2 cellular contexts compared by ENCODE assay signal in the genomic region with DNA sequence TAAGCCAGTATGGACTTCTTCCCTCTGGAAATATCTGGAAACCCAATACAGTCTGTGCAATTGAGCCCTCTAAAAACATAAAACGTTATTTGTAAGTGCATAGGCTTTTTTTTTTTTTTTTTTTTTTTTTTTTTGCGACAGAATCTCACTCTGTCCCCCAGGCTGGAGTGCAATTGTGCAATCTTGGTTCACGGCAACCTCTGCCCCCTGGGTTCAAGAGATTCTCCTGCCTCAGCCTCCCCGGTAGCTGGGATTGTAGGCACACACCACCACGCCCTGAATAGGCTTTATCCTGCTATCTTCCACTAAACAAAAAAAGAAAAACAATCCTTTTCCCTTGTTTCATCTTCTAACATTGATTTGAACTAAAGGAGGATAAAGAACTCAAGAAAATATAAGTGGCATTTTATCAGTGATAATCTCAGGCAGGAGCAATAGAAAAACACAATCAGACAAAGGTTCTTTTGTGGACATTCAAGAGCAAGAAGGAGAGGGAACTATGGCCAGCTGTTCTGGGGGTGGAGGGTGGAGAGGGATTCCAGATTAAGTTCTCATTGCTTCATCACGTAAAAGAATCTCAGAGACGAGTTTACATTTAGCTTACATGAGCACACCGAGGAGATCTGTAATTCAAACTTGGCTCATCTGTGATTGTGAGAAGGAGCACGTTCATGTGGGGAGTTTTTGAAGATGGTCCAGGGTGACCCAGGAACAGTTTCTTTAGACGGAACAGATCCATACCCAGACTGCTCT.
A peak's percentile ranks its signal among the peaks of the same experiment; 100 is the strongest.
TF ChIP-seq lines count a peak whose summit lies in the region.

No MANE protein-coding gene starts in this region.

TF ChIP-seq in IMR-90, 13 proteins besides CTCF, POLR2A, EP300 and RAD21:
- TF ChIP-seq MXI1 (IDR thresholded peaks at IDR 0.05; ENCODE audit: borderline replicate concordance, low read depth, low read length) = no peak
- TF ChIP-seq CHD1 (IDR thresholded peaks at IDR 0.05; ENCODE audit: low read depth, low read length) = no peak
- peak; percentile 82 for TF ChIP-seq BHLHE40 (IDR thresholded peaks at IDR 0.05; ENCODE audit: low read depth, low read length)
- TF ChIP-seq SMC3 (IDR thresholded peaks at IDR 0.05; ENCODE audit: low read depth, low read length) = peak; percentile 11; the same call in 1 of the 2 replicates
- TF ChIP-seq CEBPB (IDR thresholded peaks at IDR 0.05; ENCODE audit: low read depth, low read length) = peak; percentile 92
- TF ChIP-seq FOS (IDR thresholded peaks at IDR 0.05; ENCODE audit: low read depth, low read length) = peak; percentile 2; the same call in 1 of the 2 replicates
- no peak for TF ChIP-seq RFX5 (IDR thresholded peaks at IDR 0.05; ENCODE audit: low read depth, low read length)
- no peak for TF ChIP-seq NFE2L2 (IDR thresholded peaks at IDR 0.05; ENCODE audit: low read depth, low read length)
- TF ChIP-seq, protein P1, sequence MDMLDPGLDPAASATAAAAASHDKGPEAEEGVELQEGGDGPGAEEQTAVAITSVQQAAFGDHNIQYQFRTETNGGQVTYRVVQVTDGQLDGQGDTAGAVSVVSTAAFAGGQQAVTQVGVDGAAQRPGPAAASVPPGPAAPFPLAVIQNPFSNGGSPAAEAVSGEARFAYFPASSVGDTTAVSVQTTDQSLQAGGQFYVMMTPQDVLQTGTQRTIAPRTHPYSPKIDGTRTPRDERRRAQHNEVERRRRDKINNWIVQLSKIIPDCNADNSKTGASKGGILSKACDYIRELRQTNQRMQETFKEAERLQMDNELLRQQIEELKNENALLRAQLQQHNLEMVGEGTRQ (IDR thresholded peaks at IDR 0.05; ENCODE audit: low read depth, low read length) = no peak
- TF ChIP-seq, protein P2, sequence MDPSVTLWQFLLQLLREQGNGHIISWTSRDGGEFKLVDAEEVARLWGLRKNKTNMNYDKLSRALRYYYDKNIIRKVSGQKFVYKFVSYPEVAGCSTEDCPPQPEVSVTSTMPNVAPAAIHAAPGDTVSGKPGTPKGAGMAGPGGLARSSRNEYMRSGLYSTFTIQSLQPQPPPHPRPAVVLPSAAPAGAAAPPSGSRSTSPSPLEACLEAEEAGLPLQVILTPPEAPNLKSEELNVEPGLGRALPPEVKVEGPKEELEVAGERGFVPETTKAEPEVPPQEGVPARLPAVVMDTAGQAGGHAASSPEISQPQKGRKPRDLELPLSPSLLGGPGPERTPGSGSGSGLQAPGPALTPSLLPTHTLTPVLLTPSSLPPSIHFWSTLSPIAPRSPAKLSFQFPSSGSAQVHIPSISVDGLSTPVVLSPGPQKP (IDR thresholded peaks at IDR 0.05; ENCODE audit: borderline replicate concordance, low read depth, low read length) = no peak
- TF ChIP-seq MAFK (IDR thresholded peaks at IDR 0.05; ENCODE audit: low read depth, low read length) = no peak
- TF ChIP-seq MAZ (IDR thresholded peaks at IDR 0.05; ENCODE audit: borderline replicate concordance, low read depth, low read length) = peak; percentile 74; the same call in 1 of the 2 replicates
- no peak for TF ChIP-seq RCOR1 (IDR thresholded peaks at IDR 0.05; ENCODE audit: insufficient replicate concordance, low read length)

TF ChIP-seq in HepG2, 621 proteins besides CTCF, POLR2A, EP300 and RAD21:
- TF ChIP-seq NCOR1 (IDR thresholded peaks at IDR 0.05; ENCODE audit: borderline replicate concordance, low read length) (peak; percentile 50; the same call in 1 of the 2 replicates), CEBPB (IDR thresholded peaks at IDR 0.05; ENCODE audit: borderline replicate concordance, low read depth, low read length) (peak; percentile 55; the same call in 1 of the 2 replicates), ZFP62 (CRISPR knock-in tag; IDR thresholded peaks at IDR 0.05) (no peak), CEBPG (CRISPR knock-in tag; IDR thresholded peaks at IDR 0.05) (peak; percentile 45), RBM22 (optimal IDR thresholded peaks at IDR 0.05; ENCODE audit: low read length) (peak; percentile 4), ZNF550 (CRISPR knock-in tag; IDR thresholded peaks at IDR 0.05; ENCODE audit: borderline replicate concordance) (no peak)
- TF ChIP-seq, protein P3, sequence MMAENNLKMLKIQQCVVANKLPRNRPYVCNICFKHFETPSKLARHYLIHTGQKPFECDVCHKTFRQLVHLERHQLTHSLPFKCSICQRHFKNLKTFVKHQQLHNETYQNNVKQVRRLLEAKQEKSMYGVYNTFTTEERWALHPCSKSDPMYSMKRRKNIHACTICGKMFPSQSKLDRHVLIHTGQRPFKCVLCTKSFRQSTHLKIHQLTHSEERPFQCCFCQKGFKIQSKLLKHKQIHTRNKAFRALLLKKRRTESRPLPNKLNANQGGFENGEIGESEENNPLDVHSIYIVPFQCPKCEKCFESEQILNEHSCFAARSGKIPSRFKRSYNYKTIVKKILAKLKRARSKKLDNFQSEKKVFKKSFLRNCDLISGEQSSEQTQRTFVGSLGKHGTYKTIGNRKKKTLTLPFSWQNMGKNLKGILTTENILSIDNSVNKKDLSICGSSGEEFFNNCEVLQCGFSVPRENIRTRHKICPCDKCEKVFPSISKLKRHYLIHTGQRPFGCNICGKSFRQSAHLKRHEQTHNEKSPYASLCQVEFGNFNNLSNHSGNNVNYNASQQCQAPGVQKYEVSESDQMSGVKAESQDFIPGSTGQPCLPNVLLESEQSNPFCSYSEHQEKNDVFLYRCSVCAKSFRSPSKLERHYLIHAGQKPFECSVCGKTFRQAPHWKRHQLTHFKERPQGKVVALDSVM (CRISPR knock-in tag; IDR thresholded peaks at IDR 0.05) = peak; percentile 47; the same call in 1 of the 2 replicates
- TF ChIP-seq, protein P4, sequence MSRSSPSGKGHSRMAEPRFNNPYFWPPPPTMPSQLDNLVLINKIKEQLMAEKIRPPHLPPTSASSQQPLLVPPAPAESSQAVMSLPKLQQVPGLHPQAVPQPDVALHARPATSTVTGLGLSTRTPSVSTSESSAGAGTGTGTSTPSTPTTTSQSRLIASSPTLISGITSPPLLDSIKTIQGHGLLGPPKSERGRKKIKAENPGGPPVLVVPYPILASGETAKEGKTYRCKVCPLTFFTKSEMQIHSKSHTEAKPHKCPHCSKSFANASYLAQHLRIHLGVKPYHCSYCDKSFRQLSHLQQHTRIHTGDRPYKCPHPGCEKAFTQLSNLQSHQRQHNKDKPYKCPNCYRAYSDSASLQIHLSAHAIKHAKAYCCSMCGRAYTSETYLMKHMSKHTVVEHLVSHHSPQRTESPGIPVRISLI (CRISPR knock-in tag; IDR thresholded peaks at IDR 0.05; ENCODE audit: borderline replicate concordance) = peak; percentile 44; the same call in 1 of the 2 replicates
- TF ChIP-seq, protein P5, sequence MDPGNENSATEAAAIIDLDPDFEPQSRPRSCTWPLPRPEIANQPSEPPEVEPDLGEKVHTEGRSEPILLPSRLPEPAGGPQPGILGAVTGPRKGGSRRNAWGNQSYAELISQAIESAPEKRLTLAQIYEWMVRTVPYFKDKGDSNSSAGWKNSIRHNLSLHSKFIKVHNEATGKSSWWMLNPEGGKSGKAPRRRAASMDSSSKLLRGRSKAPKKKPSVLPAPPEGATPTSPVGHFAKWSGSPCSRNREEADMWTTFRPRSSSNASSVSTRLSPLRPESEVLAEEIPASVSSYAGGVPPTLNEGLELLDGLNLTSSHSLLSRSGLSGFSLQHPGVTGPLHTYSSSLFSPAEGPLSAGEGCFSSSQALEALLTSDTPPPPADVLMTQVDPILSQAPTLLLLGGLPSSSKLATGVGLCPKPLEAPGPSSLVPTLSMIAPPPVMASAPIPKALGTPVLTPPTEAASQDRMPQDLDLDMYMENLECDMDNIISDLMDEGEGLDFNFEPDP (CRISPR knock-in tag; conservative IDR thresholded peaks at IDR 0.05) = 0 out of 2 replicates have a peak, but pooled peaks have one; percentile 48
